In genomic region chr12:119235352-119235751, GRCh38 we compare ENCODE assay signal across 1 cellular context.
TF ChIP-seq lines count a peak whose summit lies in the region.

No MANE protein-coding gene starts in this region.

TF ChIP-seq in HCT116, 20 proteins besides CTCF, POLR2A, EP300 and RAD21 (continued from another document):
- TF ChIP-seq JUND (IDR thresholded peaks at IDR 0.05): no peak
- no peak for TF ChIP-seq ZFX (IDR thresholded peaks at IDR 0.05)
TF ChIP-seq in HCT116: peak in this region for 0.
